ENCODE assay signal across 7 cellular contexts in the genomic region with DNA sequence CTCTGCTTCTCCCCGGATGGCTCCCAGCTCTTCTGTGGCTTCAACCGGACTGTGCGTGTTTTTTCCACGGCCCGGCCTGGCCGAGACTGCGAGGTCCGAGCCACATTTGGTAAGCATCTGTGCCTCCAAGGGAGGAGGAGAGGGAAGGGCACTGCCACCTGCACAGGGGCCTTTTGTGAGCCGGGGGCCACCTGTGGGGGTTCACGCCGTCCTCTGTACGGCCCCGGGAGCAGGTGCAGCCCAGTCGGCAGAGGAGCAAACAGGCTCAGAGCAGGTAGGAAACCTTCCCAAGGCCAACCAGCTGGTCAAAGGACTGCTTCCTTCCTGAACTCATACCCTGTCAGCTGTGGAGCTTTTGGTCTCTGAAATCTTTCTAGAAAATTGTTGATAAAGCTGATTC. TPM values are rescaled to one million over a fixed set of nuclear protein-coding genes. Genes with fewer than 3 reads are reported as not detected.
"Had no signal": no experiment of that assay in that cellular context is flagged by ENCODE, and none has a peak within 500 bp of the region (broad histone marks: within the 10 kb centered on the region; RNA-seq: fewer than 3 reads in every experiment).

No MANE protein-coding gene starts in this region.

- H3K9me3 Mint-ChIP-seq: IgD-negative memory B cell had no signal

- DNase-seq: IMR-90 had no signal

- H3K4me3 ChIP-seq: K562 had no signal

- H3K4me3 Mint-ChIP-seq: IgD-negative memory B cell had no signal

- H3K27ac Mint-ChIP-seq: IgD-negative memory B cell had no signal

- H3K27ac ChIP-seq: HL-60 had no signal

RNA-seq across cellular contexts. Expression of gene EFNB3, which starts 3.3 kb away (rescaled TPM):
- total RNA-seq: HT-29, K562 had no signal
- polyA plus RNA-seq: IgD-negative memory B cell, K562 had no signal

RNA-seq across cellular contexts. Expression of gene DNAH2, which starts 15.9 kb away (rescaled TPM):
- total RNA-seq: HepG2, HT-29, HT1080, K562 had no signal
- polyA plus RNA-seq: HepG2, IgD-negative memory B cell had no signal

RNA-seq across cellular contexts. Expression of gene ATP1B2, which starts 51.0 kb away (rescaled TPM):
- total RNA-seq: HepG2, HT-29, HT1080, IMR-90 had no signal
- polyA plus RNA-seq: HepG2, IgD-negative memory B cell had no signal
